ENCODE assay signal across 8 cellular contexts in the genomic region with DNA sequence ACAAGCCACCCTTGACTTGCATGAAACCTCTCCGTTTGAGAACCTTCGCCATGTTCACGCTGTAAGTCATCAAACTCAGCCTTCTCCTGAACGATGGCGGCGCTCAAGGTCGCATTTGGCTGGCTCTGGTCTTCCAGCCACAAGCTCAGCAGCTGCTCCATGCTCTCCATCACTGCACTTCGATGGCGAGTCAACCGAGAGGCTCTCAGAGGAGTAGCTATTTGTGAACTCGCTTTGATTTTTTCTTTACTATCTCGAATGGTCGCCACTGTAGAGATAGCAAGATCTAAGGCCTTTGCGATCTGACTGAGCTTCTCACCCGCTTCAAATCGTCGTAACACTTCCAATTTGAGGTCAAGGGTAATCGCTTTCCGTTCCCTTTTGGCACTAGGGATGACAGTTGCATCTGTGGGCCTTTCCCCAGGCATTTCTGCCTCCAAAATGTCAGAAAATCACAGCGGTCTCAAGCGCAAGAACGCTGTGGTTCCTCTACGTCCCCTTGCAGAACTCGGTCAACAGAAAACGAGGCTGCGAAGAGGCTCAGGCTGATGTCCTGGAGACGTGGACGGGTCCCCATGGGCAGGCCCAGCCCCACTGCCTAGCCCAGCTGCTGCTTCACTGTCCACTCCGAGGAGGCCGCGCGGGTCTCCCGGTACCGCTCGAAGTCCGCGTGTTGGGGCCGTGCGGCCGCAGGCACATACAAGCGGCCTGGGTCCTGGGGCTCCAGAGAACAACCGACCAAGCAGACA. TPM values are rescaled to one million over a fixed set of nuclear protein-coding genes. Genes with fewer than 3 reads are reported as not detected.
DNase-seq lines count a peak whose midpoint lies in the region; ATAC-seq, FAIRE-seq and TF ChIP-seq lines count a peak whose summit lies in the region.

No MANE protein-coding gene starts in this region.

- H3K9ac ChIP-seq in endothelial cell of umbilical vein (replicated peaks; ENCODE audit: extremely low read depth, insufficient read depth, low read length) = peak overlapping the region; percentile 95
- peak overlapping the region; percentile 1 for H3K9ac ChIP-seq in neural progenitor cell

- CTCF ChIA-PET in Panc1 (lab: Charles Lee) = no interaction called here
- CTCF ChIA-PET in endothelial cell of umbilical vein (lab: Charles Lee) = no interaction called here

- POLR2A ChIA-PET in Panc1 (lab: Charles Lee) (no interaction called here), endothelial cell of umbilical vein (lab: Charles Lee) (interaction anchor here (0.6 to 0.9 kb wide), 2 partner anchors 23 to 47 kb away, joined by 3 to 6 read pairs; no protein-coding TSS in a partner anchor)

- ATAC-seq in Panc1 (peak; percentile 27), GM21447 (IDR thresholded peaks at IDR 0.05; ENCODE audit: unreplicated experiment) (no peak)

- peak overlapping the region; percentile 87 for H2AFZ ChIP-seq in endothelial cell of umbilical vein (ENCODE audit: low read depth, low read length)
- H2AFZ ChIP-seq in neural progenitor cell (replicated peaks) = peak overlapping the region; percentile 96

- H3K36me3 ChIP-seq in Panc1 (ENCODE audit: control insufficient read depth, insufficient read depth, low read length) (peaks cover 6% of the 10 kb centered on the region; the same call in 1 of the 2 replicates), endothelial cell of umbilical vein (ENCODE audit: control insufficient read depth in 2 of 2, extremely low read depth in 1 of 2, insufficient read depth in 2 of 2, low read length in 2 of 2) (peaks cover 0 to 6% of the 10 kb centered on the region in 2 experiments), neural progenitor cell (no peaks in the 10 kb centered on the region)

- BruUV-seq in Panc1 (replicated peaks; lab: Mats Ljungman, UMichigan) = no TSS peak
- BruUV-seq in endothelial cell of umbilical vein (replicated peaks; lab: Mats Ljungman, UMichigan) = TSS peak; percentile 68

- DNase-seq in NCI-H748 (lab: John Stamatoyannopoulos, UW; ENCODE audit: unreplicated experiment) (peak; percentile 48), NCI-H748 treated with DMSO at 0.1 percent for 48 hours (lab: John Stamatoyannopoulos, UW) (no peak), Panc1 (ENCODE audit: low read depth, low spot score) (no peak), endothelial cell of umbilical vein (ENCODE audit: low read depth, low spot score) (no peak), neural progenitor cell (ENCODE audit: low spot score) (no peak), G401 (ENCODE audit: low spot score) (no peak), NCI-H128 (lab: John Stamatoyannopoulos, UW; ENCODE audit: unreplicated experiment) (no peak)

- H3K4me3 Mint-ChIP-seq in neural progenitor cell = peak overlapping the region; percentile 98

- H3F3A ChIP-seq in neural progenitor cell (ENCODE audit: low read depth) = no peaks in the 10 kb centered on the region

- no peak for TF ChIP-seq CTCF in Panc1 (IDR thresholded peaks at IDR 0.05)
- no peak for TF ChIP-seq CTCF in endothelial cell of umbilical vein (IDR thresholded peaks at IDR 0.05; ENCODE audit: extremely low read depth in 1 of 2, insufficient read depth in 1 of 2, low read depth in 1 of 2, low read length in 2 of 2)
- no peak for TF ChIP-seq CTCF in neural progenitor cell (IDR thresholded peaks at IDR 0.05)

- H3K4me2 ChIP-seq in endothelial cell of umbilical vein (ENCODE audit: insufficient read depth, low read length) (peak overlapping the region; percentile 48), neural progenitor cell (peak overlapping the region; percentile 98)

- H3K27ac ChIP-seq in Panc1 (ENCODE audit: low read length) (peak overlapping the region; percentile 95), endothelial cell of umbilical vein (ENCODE audit: insufficient read depth, low read depth, low read length) (peak overlapping the region; percentile 77), neural progenitor cell (no peak overlapping the region)

- intact Hi-C loops in Panc1 (cut with micrococcal nuclease; ENCODE audit: unreplicated experiment) (no loop called here), endothelial cell of umbilical vein (cut with micrococcal nuclease) (loop anchor here (2.0 kb wide), 2 partner anchors 45 to 47 kb away; no protein-coding TSS in a partner anchor)

- H3K4me1 ChIP-seq in Panc1 (ENCODE audit: control insufficient read depth, insufficient read depth, low read length) (peaks cover 9% of the 10 kb centered on the region), endothelial cell of umbilical vein (ENCODE audit: control insufficient read depth, extremely low read depth, insufficient read depth, low read length) (peaks cover 20% of the 10 kb centered on the region), neural progenitor cell (peaks cover 12% of the 10 kb centered on the region)

- H4K20me1 ChIP-seq in endothelial cell of umbilical vein (replicated peaks; ENCODE audit: control insufficient read depth, extremely low read depth, insufficient read depth, low read length) (no peaks in the 10 kb centered on the region), neural progenitor cell (ENCODE audit: low read depth) (peaks cover 13% of the 10 kb centered on the region)

- peaks cover 17% of the 10 kb centered on the region for H3K9me3 Mint-ChIP-seq in neural progenitor cell

- TF ChIP-seq POLR2A in endothelial cell of umbilical vein (IDR thresholded peaks at IDR 0.05; ENCODE audit: low read depth, low read length) = no peak

- H3K27me3 ChIP-seq in Panc1 (ENCODE audit: control insufficient read depth, insufficient read depth, low read length) (no peaks in the 10 kb centered on the region), endothelial cell of umbilical vein (ENCODE audit: control insufficient read depth in 2 of 2, insufficient read depth in 2 of 2, low read length in 2 of 2) (no peaks in the 10 kb centered on the region), neural progenitor cell (no peaks in the 10 kb centered on the region)

- peaks cover 11% of the 10 kb centered on the region for H3K27me3 Mint-ChIP-seq in neural progenitor cell (ENCODE audit: insufficient read depth, low read depth)

- no peaks in the 10 kb centered on the region for H3K9me1 ChIP-seq in endothelial cell of umbilical vein (replicated peaks; ENCODE audit: control insufficient read depth, extremely low read depth, insufficient read depth, low read length)

- H3K79me2 ChIP-seq in endothelial cell of umbilical vein (ENCODE audit: control insufficient read depth, insufficient read depth, low read length) = peaks cover 49% of the 10 kb centered on the region
- H3K79me2 ChIP-seq in neural progenitor cell (ENCODE audit: low read depth) = peaks cover 53% of the 10 kb centered on the region

- dilution Hi-C loops in endothelial cell of umbilical vein (cut with MboI; ENCODE audit: extremely low pct_ligation_motif_present, low sequenced_read_pairs) = no loop called here

- no peak for FAIRE-seq in endothelial cell of umbilical vein (lab: Jason Lieb, UNC)

- H3K27ac Mint-ChIP-seq in neural progenitor cell = no peak overlapping the region

- H3K9me3 ChIP-seq in Panc1 (ENCODE audit: control insufficient read depth, insufficient read depth, low read depth, low read length) = no peaks in the 10 kb centered on the region
- no peaks in the 10 kb centered on the region for H3K9me3 ChIP-seq in endothelial cell of umbilical vein (replicated peaks; ENCODE audit: control insufficient read depth, insufficient read depth, low read length)
- H3K9me3 ChIP-seq in neural progenitor cell (ENCODE audit: low read depth) = no peaks in the 10 kb centered on the region

- H3K4me1 Mint-ChIP-seq in neural progenitor cell = peaks cover 24% of the 10 kb centered on the region

- H3K4me3 ChIP-seq in Panc1 (ENCODE audit: low read depth in 2 of 2, low read length in 2 of 2) (peak overlapping the region; percentile 78 to 90), endothelial cell of umbilical vein (replicated peaks in 1 of 3; ENCODE audit: insufficient read depth in 1 of 3, low read depth in 1 of 3, low read length in 3 of 3) (peak overlapping the region; percentile 3 to 95 (median 91)), neural progenitor cell (peak overlapping the region; percentile 98)

- in situ Hi-C loops in Panc1 (cut with HindIII; ENCODE audit: low pct_unique_long_range_greater_than_20kb, low sequenced_read_pairs) = no loop called here
- in situ Hi-C loops in G401 (cut with HindIII; ENCODE audit: low sequenced_read_pairs) = no loop called here

- peaks cover 18% of the 10 kb centered on the region for H3K36me3 Mint-ChIP-seq in neural progenitor cell

RNA-seq across cellular contexts. Expression of a gene that starts 23.1 kb away (rescaled TPM):
- total RNA-seq in Panc1 (2021; ENCODE audit: unreplicated experiment) (64.6 TPM), endothelial cell of umbilical vein (82.6 and 93.5 TPM in 2 replicates), neural progenitor cell (ENCODE audit: low replicate concordance) (55.1 and 101 TPM in 2 replicates)
- polyA plus RNA-seq in Panc1 (2012; ENCODE audit: insufficient read length) = 70.1 TPM
- 193 and 221 TPM in 2 replicates for polyA plus RNA-seq in endothelial cell of umbilical vein
- 126 and 143 TPM in 2 replicates for polyA plus RNA-seq in endothelial cell of umbilical vein (2011; cell fraction: cytosol; rRNA removed)
- 290 and 292 TPM in 2 replicates for polyA plus RNA-seq in endothelial cell of umbilical vein (2011; cell fraction: nucleus; rRNA removed)
- polyA plus RNA-seq in endothelial cell of umbilical vein (2012) = 108 and 111 TPM in 2 replicates
- polyA minus RNA-seq in endothelial cell of umbilical vein = 46.4 and 49.7 TPM in 2 replicates
- polyA minus RNA-seq in endothelial cell of umbilical vein (2011; cell fraction: cytosol; rRNA and poly(A)+ RNA removed) = 14.1 TPM
- polyA minus RNA-seq in endothelial cell of umbilical vein (2011; cell fraction: nucleus; rRNA and poly(A)+ RNA removed) = 45.4 and 53.7 TPM in 2 replicates
- total RNA-seq in G401 (2014; rRNA removed; shearing (Covaris generic)) = 122 and 167 TPM in 2 replicates

RNA-seq across cellular contexts. Expression of a gene that starts 47.6 kb away (rescaled TPM):
- total RNA-seq in Panc1 (2021; ENCODE audit: unreplicated experiment) (32.3 TPM), endothelial cell of umbilical vein (28.2 and 33.6 TPM in 2 replicates), neural progenitor cell (ENCODE audit: low replicate concordance) (5.2 and 19.4 TPM in 2 replicates)
- 48.9 TPM for polyA plus RNA-seq in Panc1 (2012; ENCODE audit: insufficient read length)
- polyA plus RNA-seq in endothelial cell of umbilical vein = 45.7 and 54.7 TPM in 2 replicates
- 35.7 and 43.8 TPM in 2 replicates for polyA plus RNA-seq in endothelial cell of umbilical vein (2011; cell fraction: cytosol; rRNA removed)
- 14.7 and 17.6 TPM in 2 replicates for polyA plus RNA-seq in endothelial cell of umbilical vein (2011; cell fraction: nucleus; rRNA removed)
- 35.8 and 43.3 TPM in 2 replicates for polyA plus RNA-seq in endothelial cell of umbilical vein (2012)
- 17.0 and 21.8 TPM in 2 replicates for polyA minus RNA-seq in endothelial cell of umbilical vein
- polyA minus RNA-seq in endothelial cell of umbilical vein (2011; cell fraction: cytosol; rRNA and poly(A)+ RNA removed) = 4.5 TPM
- 4.8 and 7.1 TPM in 2 replicates for polyA minus RNA-seq in endothelial cell of umbilical vein (2011; cell fraction: nucleus; rRNA and poly(A)+ RNA removed)
- total RNA-seq in G401 (2014; rRNA removed; shearing (Covaris generic)) = 21.4 and 21.5 TPM in 2 replicates

RNA-seq across cellular contexts. Expression of a gene that starts 48.5 kb away (rescaled TPM):
- 205 TPM for total RNA-seq in Panc1 (2021; ENCODE audit: unreplicated experiment)
- 463 TPM for polyA plus RNA-seq in Panc1 (2012; ENCODE audit: insufficient read length)
- 164 and 215 TPM in 2 replicates for total RNA-seq in endothelial cell of umbilical vein
- 170 and 214 TPM in 2 replicates for polyA plus RNA-seq in endothelial cell of umbilical vein
- polyA plus RNA-seq in endothelial cell of umbilical vein (2011; cell fraction: cytosol; rRNA removed) = 99.2 and 121 TPM in 2 replicates
- polyA plus RNA-seq in endothelial cell of umbilical vein (2011; cell fraction: nucleus; rRNA removed) = 65.6 and 75.4 TPM in 2 replicates
- polyA plus RNA-seq in endothelial cell of umbilical vein (2012) = 275 and 337 TPM in 2 replicates
- 114 and 129 TPM in 2 replicates for polyA minus RNA-seq in endothelial cell of umbilical vein
- 17.8 TPM for polyA minus RNA-seq in endothelial cell of umbilical vein (2011; cell fraction: cytosol; rRNA and poly(A)+ RNA removed)
- 25.2 and 25.6 TPM in 2 replicates for polyA minus RNA-seq in endothelial cell of umbilical vein (2011; cell fraction: nucleus; rRNA and poly(A)+ RNA removed)
- total RNA-seq in neural progenitor cell (ENCODE audit: low replicate concordance) = 41.4 and 107 TPM in 2 replicates
- 264 and 266 TPM in 2 replicates for total RNA-seq in G401 (2014; rRNA removed; shearing (Covaris generic))

RNA-seq across cellular contexts. Expression of a gene that starts 53.0 kb away (rescaled TPM):
- total RNA-seq in Panc1 (2021; ENCODE audit: unreplicated experiment) (8.7 TPM), endothelial cell of umbilical vein (3.2 and 4.0 TPM in 2 replicates), neural progenitor cell (ENCODE audit: low replicate concordance) (1.7 and 5.5 TPM in 2 replicates)
- 12.0 TPM for polyA plus RNA-seq in Panc1 (2012; ENCODE audit: insufficient read length)
- 4.2 and 4.9 TPM in 2 replicates for polyA plus RNA-seq in endothelial cell of umbilical vein
- polyA plus RNA-seq in endothelial cell of umbilical vein (2011; cell fraction: cytosol; rRNA removed) = 1.5 and 1.7 TPM in 2 replicates
- 16.7 and 18.4 TPM in 2 replicates for polyA plus RNA-seq in endothelial cell of umbilical vein (2011; cell fraction: nucleus; rRNA removed)
- 2.0 and 2.1 TPM in 2 replicates for polyA plus RNA-seq in endothelial cell of umbilical vein (2012)
- polyA minus RNA-seq in endothelial cell of umbilical vein = 6.7 and 14.2 TPM in 2 replicates
- polyA minus RNA-seq in endothelial cell of umbilical vein (2011; cell fraction: cytosol; rRNA and poly(A)+ RNA removed) = 5.3 TPM
- 5.3 and 7.0 TPM in 2 replicates for polyA minus RNA-seq in endothelial cell of umbilical vein (2011; cell fraction: nucleus; rRNA and poly(A)+ RNA removed)
- 17.2 and 20.1 TPM in 2 replicates for total RNA-seq in G401 (2014; rRNA removed; shearing (Covaris generic))
